22 cellular contexts compared by ENCODE assay signal in genomic region chr3:124952456-124952855, GRCh38. TPM values are rescaled to one million over a fixed set of nuclear protein-coding genes. Genes with fewer than 3 reads are reported as not detected.
"Had no signal": no experiment of that assay in that cellular context is flagged by ENCODE, and none has a peak within 500 bp of the region (broad histone marks: within the 10 kb centered on the region; RNA-seq: fewer than 3 reads in every experiment).

No MANE protein-coding gene starts in this region.

- H3K4me1 ChIP-seq: body of pancreas, gastrocnemius medialis, heart left ventricle, psoas muscle, stomach had no signal

- H3K9me3 ChIP-seq: body of pancreas, gastrocnemius medialis, thoracic aorta had no signal

- H3K27me3 ChIP-seq: body of pancreas, gastrocnemius medialis, heart left ventricle, stomach had no signal

- H3K27ac ChIP-seq: body of pancreas, gastrocnemius medialis, heart left ventricle, psoas muscle, stomach, thoracic aorta had no signal

- DNase-seq: activated CD4-positive, alpha-beta T cell treated with anti-CD3 and anti-CD28 coated beads, Interleukin-2, amount 10 ng/mL, durations not matched to agents 7 days and 5 days; activated CD4-positive, CD25-positive, alpha-beta regulatory T cell; activated CD8-positive, alpha-beta memory T cell treated with anti-CD3 and anti-CD28 coated beads for 24 hours; activated naive CD8-positive, alpha-beta T cell treated with anti-CD3 and anti-CD28 coated beads for 36 hours; amygdala; body of pancreas; cortex of kidney; effector memory CD4-positive, alpha-beta T cell; gastrocnemius medialis; heart left ventricle; mesendoderm; nucleus accumbens; psoas muscle; stimulated activated CD4-positive, alpha-beta T cell treated with anti-CD3 and anti-CD28 coated beads, Interleukin-12 subunit alpha, Interleukin-12 subunit beta, amount 100 ng/mL, for 4 hours; stimulated activated CD4-positive, alpha-beta T cell treated with anti-CD3 and anti-CD28 coated beads, Interleukin-2, amount 100 ng/mL, for 24 hours; stomach had no signal

- ATAC-seq: body of pancreas, gastrocnemius medialis, heart left ventricle, psoas muscle, sciatic nerve had no signal

- H3K4me3 ChIP-seq: body of pancreas, gastrocnemius medialis, heart left ventricle, psoas muscle, stomach, thoracic aorta had no signal

- H3K36me3 ChIP-seq: gastrocnemius medialis, heart left ventricle, stomach, thoracic aorta had no signal

RNA-seq across cellular contexts. Expression of gene MUC13, which starts 17.9 kb away (rescaled TPM):
- total RNA-seq: activated CD4-positive, alpha-beta T cell treated with anti-CD3 and anti-CD28 coated beads, Interleukin-2, amount 10 ng/mL, durations not matched to agents 7 days and 5 days; activated naive CD8-positive, alpha-beta T cell treated with anti-CD3 and anti-CD28 coated beads for 36 hours; activated T-helper 1 cell treated with anti-CD3 and anti-CD28 coated beads, Interleukin-12 subunit alpha, Interleukin-12 subunit beta, Interleukin-2, Interleukin-4 antibody, amounts not matched to agents 30 ng/mL and 10 ng/mL and 1 ng/mL, durations not matched to agents 14 hours and 24 hours and 36 hours; lower leg skin; sciatic nerve; T-helper 2 cell treated with Interferon-gamma antibody and Interleukin-4, amounts not matched to agents 100 ng/mL and 5 ng/mL, for 36 hours; urinary bladder had no signal
- polyA plus RNA-seq: urinary bladder had no signal
